In the genomic region with DNA sequence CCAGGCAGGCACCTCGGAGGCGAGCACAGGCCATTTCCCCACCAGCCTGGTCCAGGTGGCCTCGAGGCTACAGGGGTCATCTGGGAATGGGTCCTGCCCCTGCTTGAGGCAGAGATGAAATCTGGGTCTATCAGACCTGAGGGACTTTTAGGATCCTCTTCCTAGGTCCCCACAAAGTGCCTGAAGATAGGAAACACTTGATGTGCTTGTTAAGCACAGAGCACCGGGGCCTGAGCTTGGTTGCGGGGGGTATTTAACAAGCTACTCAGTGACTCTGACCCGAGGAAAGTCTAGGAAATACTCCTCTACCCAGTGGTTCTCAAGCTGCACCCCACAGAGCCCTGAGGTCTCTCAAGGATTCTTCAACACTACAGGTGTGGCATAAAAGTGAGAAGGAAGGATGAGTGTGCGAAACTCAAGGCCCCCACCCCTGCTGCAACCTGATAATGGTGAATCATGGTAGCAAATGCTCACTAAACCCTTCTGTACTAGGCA, we compare ENCODE assay signal across 22 cellular contexts.
DNase-seq lines count a peak whose midpoint lies in the region; ATAC-seq, FAIRE-seq and TF ChIP-seq lines count a peak whose summit lies in the region.
"Had no signal": no experiment of that assay in that cellular context is flagged by ENCODE, and none has a peak within 500 bp of the region (broad histone marks: within the 10 kb centered on the region; RNA-seq: fewer than 3 reads in every experiment).

No MANE protein-coding gene starts in this region.

- no peaks in the 10 kb centered on the region for H4K20me1 ChIP-seq in H1 (replicated peaks in 1 of 2; ENCODE audit: control insufficient read depth in 1 of 2, insufficient read depth in 2 of 2, low read length in 2 of 2)
- H4K20me1 ChIP-seq in HepG2 (ENCODE audit: insufficient read depth, low read length): no peaks in the 10 kb centered on the region
- no peaks in the 10 kb centered on the region for H4K20me1 ChIP-seq in PC-3 (ENCODE audit: low read length)
- H4K20me1 ChIP-seq: BLaER1 treated with 17β-estradiol and CSF1 and Interleukin-3, amounts not matched to agents 10 nM and 100 nM had no signal

- H3K23ac ChIP-seq in H1 (ENCODE audit: insufficient read length): no peak overlapping the region

- no peaks in the 10 kb centered on the region for H3K4me1 Mint-ChIP-seq in activated T-cell treated with anti-CD3 and anti-CD28 coated beads, Interleukin-2, amount 50 U/mL, for 24 hours (ENCODE audit: low read depth)
- H3K4me1 Mint-ChIP-seq: CD8-positive, alpha-beta memory T cell had no signal

- H3K27ac ChIP-seq in cingulate gyrus (ENCODE audit: low read depth, low read length) (peak overlapping the region; percentile 69), H1 (ENCODE audit: low read depth, low read length) (no peak overlapping the region), HepG2 (ENCODE audit: extremely low read length, insufficient read depth, low read length) (no peak overlapping the region), gastrocnemius medialis (peak overlapping the region; percentile 59 to 72 (median 68)), PC-3 (ENCODE audit: low read length) (no peak overlapping the region)
- H3K27ac ChIP-seq: BLaER1 treated with 17β-estradiol and CSF1 and Interleukin-3, amounts not matched to agents 10 nM and 100 nM had no signal

- no peak for TF ChIP-seq POLR2A in H1 (IDR thresholded peaks at IDR 0.05; ENCODE audit: control extremely low read depth in 1 of 2, low read depth in 2 of 2, low read length in 2 of 2)
- TF ChIP-seq POLR2A in HepG2 (IDR thresholded peaks at IDR 0.05; ENCODE audit: insufficient read depth in 1 of 2, low read depth in 2 of 2, low read length in 2 of 2): no peak
- TF ChIP-seq POLR2A in gastrocnemius medialis (IDR thresholded peaks at IDR 0.05): no peak

- H3K4me3 ChIP-seq in H1 (ENCODE audit: extremely low read depth in 1 of 4, insufficient read depth in 2 of 4, low read depth in 3 of 4, low read length in 4 of 4): no peak overlapping the region
- H3K4me3 ChIP-seq in HepG2 (replicated peaks in 1 of 3; ENCODE audit: insufficient read depth in 1 of 3, low read depth in 2 of 3, low read length in 3 of 3): no peak overlapping the region
- H3K4me3 ChIP-seq in gastrocnemius medialis: no peak overlapping the region
- no peak overlapping the region for H3K4me3 ChIP-seq in PC-3 (ENCODE audit: low read length)
- H3K4me3 ChIP-seq in foreskin fibroblast (ENCODE audit: low read depth in 1 of 2, low read length in 2 of 2): no peak overlapping the region
- H3K4me3 ChIP-seq: BLaER1 treated with 17β-estradiol and CSF1 and Interleukin-3, amounts not matched to agents 10 nM and 100 nM had no signal

- 94% methylated on average over 7 of the region's 7 CpGs; no CpG with 5 or more reads in 1 of the 2 experiments for WGBS in H1 (ENCODE audit: extremely low coverage in 1 of 2, insufficient coverage in 1 of 2, insufficient read length in 1 of 2, insufficient replicate concordance in 2 of 2, low coverage in 1 of 2, low lambda C conversion rate in 2 of 2, missing lambda C conversion rate in 1 of 2), 2 experiments
- WGBS in HepG2 (ENCODE audit: low lambda C conversion rate): 63% methylated on average over 3 of the region's 7 CpGs

- H3K9ac ChIP-seq in H1 (replicated peaks in 1 of 4; ENCODE audit: extremely low read depth in 1 of 4, low read depth in 3 of 4, low read length in 3 of 4) (no peak overlapping the region), HepG2 (ENCODE audit: insufficient read depth, low read depth, low read length) (no peak overlapping the region), PC-3 (ENCODE audit: low read length) (no peak overlapping the region)
- H3K9ac ChIP-seq: BLaER1 treated with 17β-estradiol and CSF1 and Interleukin-3, amounts not matched to agents 10 nM and 100 nM had no signal

- H3K9me3 ChIP-seq in H1 (ENCODE audit: insufficient read depth in 2 of 2, low read depth in 1 of 2, low read length in 1 of 2) (no peaks in the 10 kb centered on the region), HepG2 (ENCODE audit: low read length) (no peaks in the 10 kb centered on the region), gastrocnemius medialis (no peaks in the 10 kb centered on the region), PC-3 (ENCODE audit: low read length) (no peaks in the 10 kb centered on the region)
- H3K9me3 ChIP-seq: BLaER1 treated with 17β-estradiol and CSF1 and Interleukin-3, amounts not matched to agents 10 nM and 100 nM had no signal

- H2BK20ac ChIP-seq in H1 (ENCODE audit: low read length): no peak overlapping the region

- intact Hi-C loops in HepG2 (cut with micrococcal nuclease; ENCODE audit: unreplicated experiment): no loop called here
- intact Hi-C loops in gastrocnemius medialis (cut with DNase I; ENCODE audit: low total_unique reads): loop anchor here (2.0 to 10.0 kb wide), 2 partner anchors 50 to 144 kb away; no protein-coding TSS in a partner anchor
- intact Hi-C loops in PC-3 (cut with micrococcal nuclease): no loop called here

- H4K91ac ChIP-seq in H1 (replicated peaks; ENCODE audit: insufficient read length, low read length): no peak overlapping the region

- H3K27me3 ChIP-seq in H1 (replicated peaks in 1 of 4; ENCODE audit: control insufficient read depth in 3 of 4, extremely low read depth in 1 of 4, insufficient read depth in 3 of 4, low read length in 3 of 4): no peaks in the 10 kb centered on the region
- peaks cover 3 to 7% of the 10 kb centered on the region in 2 experiments; a peak in 2 of 5 replicates for H3K27me3 ChIP-seq in HepG2 (ENCODE audit: control insufficient read depth in 1 of 2, insufficient read depth in 2 of 2, low read length in 2 of 2)
- H3K27me3 ChIP-seq in gastrocnemius medialis: no peaks in the 10 kb centered on the region
- H3K27me3 ChIP-seq in PC-3 (ENCODE audit: low read length): peaks cover 10% of the 10 kb centered on the region
- H3K27me3 ChIP-seq: BLaER1 treated with 17β-estradiol and CSF1 and Interleukin-3, amounts not matched to agents 10 nM and 100 nM had no signal

- H3K9me3 Mint-ChIP-seq in activated T-cell treated with anti-CD3 and anti-CD28 coated beads, Interleukin-2, amount 50 U/mL, for 24 hours: no peaks in the 10 kb centered on the region
- H3K9me3 Mint-ChIP-seq: CD8-positive, alpha-beta memory T cell had no signal

- no peaks in the 10 kb centered on the region for H3K9me2 ChIP-seq in PC-3 (replicated peaks; ENCODE audit: low read length)

- H3K56ac ChIP-seq in H1 (replicated peaks; ENCODE audit: insufficient read length, low read depth, low read length): no peak overlapping the region

- H3K79me1 ChIP-seq in H1 (ENCODE audit: low read depth, low read length): no peaks in the 10 kb centered on the region

- H2BK120ac ChIP-seq in H1 (replicated peaks; ENCODE audit: low read depth, low read length): no peak overlapping the region

- no peak overlapping the region for H4K8ac ChIP-seq in H1 (ENCODE audit: extremely low read depth, insufficient read depth, low read length)

- H3F3A ChIP-seq in PC-3 (ENCODE audit: low read length, unreplicated experiment): no peaks in the 10 kb centered on the region

- ATAC-seq in HepG2 (no peak), gastrocnemius medialis (no peak), PC-3 (no peak)

- no peak overlapping the region for H3K27ac Mint-ChIP-seq in activated T-cell treated with anti-CD3 and anti-CD28 coated beads, Interleukin-2, amount 50 U/mL, for 24 hours
- H3K27ac Mint-ChIP-seq: CD8-positive, alpha-beta memory T cell had no signal

- H3K14ac ChIP-seq in H1 (ENCODE audit: insufficient read length): no peak overlapping the region

- H3K18ac ChIP-seq in H1 (ENCODE audit: extremely low read depth, low read length): peak overlapping the region; percentile 48; the same call in 1 of the 2 replicates

- H3K36me3 ChIP-seq in H1 (ENCODE audit: control insufficient read depth in 2 of 4, insufficient read depth in 4 of 4, low read length in 3 of 4) (no peaks in the 10 kb centered on the region), HepG2 (replicated peaks in 1 of 2; ENCODE audit: control insufficient read depth in 1 of 2, insufficient read depth in 2 of 2, low read length in 2 of 2) (no peaks in the 10 kb centered on the region), gastrocnemius medialis (no peaks in the 10 kb centered on the region), PC-3 (ENCODE audit: low read depth, low read length) (no peaks in the 10 kb centered on the region)
- H3K36me3 ChIP-seq: BLaER1 treated with 17β-estradiol and CSF1 and Interleukin-3, amounts not matched to agents 10 nM and 100 nM had no signal

- no peak overlapping the region for H3K4ac ChIP-seq in H1 (replicated peaks; ENCODE audit: insufficient read length, low read depth, low read length)

- no peak overlapping the region for H2BK12ac ChIP-seq in H1 (ENCODE audit: low read depth, low read length)

- H3K23me2 ChIP-seq in H1 (ENCODE audit: low read depth, low read length): no peaks in the 10 kb centered on the region

- H3K36me3 Mint-ChIP-seq in activated T-cell treated with anti-CD3 and anti-CD28 coated beads, Interleukin-2, amount 50 U/mL, for 24 hours (ENCODE audit: low read depth): no peaks in the 10 kb centered on the region
- H3K36me3 Mint-ChIP-seq: CD8-positive, alpha-beta memory T cell had no signal

- TF ChIP-seq CTCF in H1 (IDR thresholded peaks at IDR 0.05; ENCODE audit: control extremely low read depth in 1 of 3, insufficient read depth in 1 of 3, low read depth in 1 of 3, low read length in 3 of 3) (no peak), HepG2 (CRISPR knock-in tag; IDR thresholded peaks at IDR 0.05) (no peak), gastrocnemius medialis (IDR thresholded peaks at IDR 0.05 in 4 of 5, conservative IDR thresholded peaks at IDR 0.05 in 1 of 5) (no peak), PC-3 (conservative IDR thresholded peaks at IDR 0.05; ENCODE audit: low read depth, low read length) (no peak), foreskin fibroblast (IDR thresholded peaks at IDR 0.05; ENCODE audit: low read depth, low read length) (no peak)

- H2AFZ ChIP-seq in H1 (ENCODE audit: low read length) (no peak overlapping the region), HepG2 (ENCODE audit: low read length) (no peak overlapping the region), PC-3 (ENCODE audit: low read length) (no peak overlapping the region)

- H3K4me2 ChIP-seq in H1 (ENCODE audit: insufficient read depth in 1 of 2, low read depth in 2 of 2, low read length in 2 of 2) (no peak overlapping the region), HepG2 (ENCODE audit: low read depth, low read length) (peak overlapping the region; percentile 24; the same call in 1 of the 2 replicates), PC-3 (ENCODE audit: low read length) (no peak overlapping the region)
- H3K4me2 ChIP-seq: BLaER1 treated with 17β-estradiol and CSF1 and Interleukin-3, amounts not matched to agents 10 nM and 100 nM had no signal

- FAIRE-seq in H1 (lab: Jason Lieb, UNC): no peak
- FAIRE-seq in HepG2 (lab: Jason Lieb, UNC): no peak
- FAIRE-seq: G401.6, GM18507 had no signal

- H3K27me3 Mint-ChIP-seq in activated T-cell treated with anti-CD3 and anti-CD28 coated beads, Interleukin-2, amount 50 U/mL, for 24 hours: peaks cover 3% of the 10 kb centered on the region

- TF ChIP-seq RAD21 in H1 (IDR thresholded peaks at IDR 0.05 in 1 of 2, conservative IDR thresholded peaks at IDR 0.05 in 1 of 2; ENCODE audit: low read depth in 2 of 2, low read length in 2 of 2): no peak
- no peak for TF ChIP-seq RAD21 in HepG2 (CRISPR knock-in tag; IDR thresholded peaks at IDR 0.05)

- H3K79me2 ChIP-seq in H1 (ENCODE audit: control insufficient read depth in 1 of 2, insufficient read depth in 2 of 2, low read length in 2 of 2) (no peaks in the 10 kb centered on the region), HepG2 (ENCODE audit: insufficient read depth, low read length) (no peaks in the 10 kb centered on the region), PC-3 (ENCODE audit: low read length) (no peaks in the 10 kb centered on the region)

- in situ Hi-C loops in HepG2 (cut with HindIII; ENCODE audit: extremely low pct_ligation_motif_present, low pct_unique_long_range_greater_than_20kb): no loop called here
- in situ Hi-C loops in gastrocnemius medialis (cut with MboI; ENCODE audit: low sequenced_read_pairs in 4 of 4): no loop called here

- H4K5ac ChIP-seq in H1 (ENCODE audit: insufficient read length, low read depth, low read length): no peak overlapping the region

- H2BK15ac ChIP-seq in H1 (ENCODE audit: low read length): no peak overlapping the region

- no peak overlapping the region for H3K4me3 Mint-ChIP-seq in activated T-cell treated with anti-CD3 and anti-CD28 coated beads, Interleukin-2, amount 50 U/mL, for 24 hours
- H3K4me3 Mint-ChIP-seq: CD8-positive, alpha-beta memory T cell had no signal

- POLR2A ChIA-PET in H1 (lab: Charles Lee; ENCODE audit: partially characterized antibody): no interaction called here
- POLR2A ChIA-PET in HepG2 (lab: Yijun Ruan, JAX): no interaction called here
- POLR2A ChIA-PET in PC-3 (lab: Charles Lee; ENCODE audit: unreplicated experiment): no interaction called here

- CTCF ChIA-PET in H1 (lab: Charles Lee; ENCODE audit: partially characterized antibody) (interaction anchor here (8.5 kb wide), 1 partner anchor 8 kb away, joined by 60 read pairs; no protein-coding TSS in a partner anchor), HepG2 (lab: Yijun Ruan, JAX; ENCODE audit: low intra/inter-chr PET ratio, low total read pairs) (no interaction called here), PC-3 (lab: Charles Lee) (no interaction called here)

- no TSS peak for BruUV-seq in HepG2 (replicated peaks; lab: Mats Ljungman, UMichigan)
- BruUV-seq in PC-3 (replicated peaks; lab: Mats Ljungman, UMichigan): no TSS peak

- H3K4me1 ChIP-seq in H1 (replicated peaks in 1 of 4; ENCODE audit: control insufficient read depth in 3 of 4, insufficient read depth in 4 of 4, low read length in 3 of 4): no peaks in the 10 kb centered on the region; a peak in 1 of 7 replicates
- no peaks in the 10 kb centered on the region for H3K4me1 ChIP-seq in HepG2 (ENCODE audit: insufficient read depth, low read length)
- peaks cover 56 to 67% of the 10 kb centered on the region in 2 donors for H3K4me1 ChIP-seq in gastrocnemius medialis
- no peaks in the 10 kb centered on the region for H3K4me1 ChIP-seq in PC-3 (ENCODE audit: insufficient read depth, low read length)

- peak in 1 of 2 experiments; percentile 28 for DNase-seq in H1 (ENCODE audit: low read depth in 1 of 2, low spot score in 2 of 2)
- DNase-seq in HepG2 (ENCODE audit: low spot score): no peak
- DNase-seq in gastrocnemius medialis: no peak
- no peak for DNase-seq in PC-3
- DNase-seq in activated T-cell treated with anti-CD3 and anti-CD28 coated beads, Interleukin-2, amount 50 U/mL, for 24 hours: no peak
- DNase-seq in foreskin fibroblast: no peak
- DNase-seq: ACHN; Calu3; CD8-positive, alpha-beta memory T cell; DMS153; GOT3; IMR-90; NCI-H1105; NCI-H146; NCI-H2029; NCI-H2171; NCI-H526 treated with DMSO at 0.1 percent for 48 hours; SHP77 had no signal

- TF ChIP-seq EP300 in H1 (IDR thresholded peaks at IDR 0.05; ENCODE audit: borderline replicate concordance in 1 of 2, low read depth in 2 of 2, low read length in 2 of 2) (no peak), HepG2 (IDR thresholded peaks at IDR 0.05; ENCODE audit: low read depth in 2 of 2, low read length in 2 of 2) (no peak), HepG2 (CRISPR knock-in tag; IDR thresholded peaks at IDR 0.05; ENCODE audit: borderline replicate concordance) (no peak)

- no peak overlapping the region for H2BK5ac ChIP-seq in H1 (ENCODE audit: low read depth, low read length)

- H2AK5ac ChIP-seq in H1 (ENCODE audit: low read depth, low read length): no peak overlapping the region

Comparison
In these comparisons a context has a peak if more than half of its experiments do, and no peak if none do; other contexts are left out.
1. H3K27ac ChIP-seq: peak in cingulate gyrus (single experiment) and gastrocnemius medialis (4 of 4); none in H1 (single experiment), HepG2 (single experiment) and PC-3 (single experiment).